8 cellular contexts compared by ENCODE assay signal in the genomic region with DNA sequence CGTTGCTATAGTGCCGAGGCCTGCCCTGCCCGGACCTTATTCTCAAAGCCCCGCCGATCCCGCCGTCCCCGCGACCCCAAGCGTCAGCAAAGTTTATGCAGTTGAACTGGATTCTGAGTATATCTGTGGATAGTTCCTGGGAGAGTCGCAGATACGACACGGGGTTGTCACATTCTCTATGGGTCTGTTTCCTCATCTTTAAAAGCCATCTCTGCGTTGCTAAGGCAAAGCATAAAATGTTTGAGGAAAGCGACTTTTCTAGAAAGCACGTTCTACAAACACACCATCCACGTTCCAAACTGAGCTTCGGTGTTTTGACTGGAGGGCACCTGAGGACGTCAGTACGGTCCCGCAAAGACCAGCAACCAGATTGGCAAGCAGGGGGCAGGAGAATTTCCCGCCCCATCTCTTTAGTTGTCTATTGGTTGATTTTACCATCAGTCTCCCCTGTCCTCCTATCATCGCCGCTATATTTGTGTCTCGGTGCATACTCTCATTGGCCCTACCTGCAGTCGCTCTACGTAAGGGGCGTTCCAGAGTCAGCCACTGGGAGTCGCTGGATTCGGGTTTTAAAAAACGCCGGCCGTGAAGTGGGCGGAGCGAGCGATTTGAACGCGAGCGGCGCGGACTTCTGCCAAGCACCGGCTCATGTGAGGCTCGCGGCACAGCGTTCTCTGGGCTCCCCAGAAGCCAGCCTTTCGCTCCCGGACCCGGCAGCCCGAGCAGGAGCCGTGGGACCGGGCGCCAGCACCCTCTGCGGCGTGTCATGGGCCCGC. TPM values are rescaled to one million over a fixed set of nuclear protein-coding genes. Genes with fewer than 3 reads are reported as not detected.
A peak's percentile ranks its signal among the peaks of the same experiment; 100 is the strongest.
DNase-seq lines count a peak whose midpoint lies in the region; ATAC-seq and TF ChIP-seq lines count a peak whose summit lies in the region.

CENPA (plus strand) TSS at position 626 of the 776 bp plus-strand sequence; CDS start at position 767, 141 bp downstream.

- H3K9me3 Mint-ChIP-seq in activated naive CD8-positive, alpha-beta T cell treated with anti-CD3 and anti-CD28 coated beads, Interleukin-2, amount 10 ng/mL, durations not matched to agents 7 days and 5 days: peaks cover 4% of the 10 kb centered on the region

- TF ChIP-seq POLR2A in ovary (IDR thresholded peaks at IDR 0.05) (no peak), tibial nerve (IDR thresholded peaks at IDR 0.05) (peak in 1 of 2 donors; percentile 15)

- peak within 1 kb of the TSS; percentile 78 for H3K27ac ChIP-seq in SU-DHL-6 (ENCODE audit: low read depth, low read length)
- no peak within 1 kb of the TSS for H3K27ac ChIP-seq in ovary
- peak within 1 kb of the TSS in 3 of 4 donors; percentile 14 to 68 (median 29) for H3K27ac ChIP-seq in tibial nerve

- H3F3A ChIP-seq in SU-DHL-6 (ENCODE audit: insufficient read depth): no peaks in the 10 kb centered on the region

- H3K4me1 Mint-ChIP-seq in activated naive CD8-positive, alpha-beta T cell treated with anti-CD3 and anti-CD28 coated beads, Interleukin-2, amount 10 ng/mL, durations not matched to agents 7 days and 5 days: peaks cover 30% of the 10 kb centered on the region

- TF ChIP-seq EP300 in ovary (IDR thresholded peaks at IDR 0.05) (no peak), tibial nerve (IDR thresholded peaks at IDR 0.05) (peak; percentile 38 to 74)

- ATAC-seq in HG02678 (IDR thresholded peaks at IDR 0.05; ENCODE audit: unreplicated experiment): peak; percentile 99
- ATAC-seq in activated naive CD8-positive, alpha-beta T cell treated with anti-CD3 and anti-CD28 coated beads, Interleukin-2, amount 10 ng/mL, durations not matched to agents 7 days and 5 days (ENCODE audit: low read depth): peak; percentile 100
- ATAC-seq in Right ventricle myocardium inferior: peak; percentile 100

- H3K79me2 ChIP-seq in SU-DHL-6 (ENCODE audit: insufficient read depth, low read length): peaks cover 46% of the 10 kb centered on the region

- H3K36me3 Mint-ChIP-seq in activated naive CD8-positive, alpha-beta T cell treated with anti-CD3 and anti-CD28 coated beads, Interleukin-2, amount 10 ng/mL, durations not matched to agents 7 days and 5 days: peaks cover 37% of the 10 kb centered on the region

- 1% methylated on average over 45 to 55 of the region's 55 CpGs for WGBS in ovary, 3 donors
- WGBS in tibial nerve, 2 donors: 1% methylated on average over 35 to 39 of the region's 55 CpGs

- no peaks in the 10 kb centered on the region for H3K27me3 Mint-ChIP-seq in activated naive CD8-positive, alpha-beta T cell treated with anti-CD3 and anti-CD28 coated beads, Interleukin-2, amount 10 ng/mL, durations not matched to agents 7 days and 5 days

- H3K4me2 ChIP-seq in SU-DHL-6 (ENCODE audit: low read depth, low read length, poor library complexity, severe bottlenecking): peak within 1 kb of the TSS; percentile 81

- POLR2A ChIA-PET in activated naive CD8-positive, alpha-beta T cell treated with anti-CD3 and anti-CD28 coated beads, Interleukin-2, amount 10 ng/mL, durations not matched to agents 7 days and 5 days (lab: Charles Lee): interaction anchor here (0.5 to 2.6 kb wide), 8 partner anchors 11 to 1361 kb away, joined by 3 to 10 read pairs (median 6); partner anchors contain the start of gene SLC35F6

- H3K9me2 ChIP-seq in SU-DHL-6 (replicated peaks; ENCODE audit: insufficient read depth, low read length): no peaks in the 10 kb centered on the region

- H3K9me3 ChIP-seq in SU-DHL-6 (ENCODE audit: insufficient read depth, low read length) (no peaks in the 10 kb centered on the region), ovary (no peaks in the 10 kb centered on the region), tibial nerve (no peaks in the 10 kb centered on the region)

- intact Hi-C loops in Right ventricle myocardium inferior (cut with DNase I) (no loop called here), ovary (cut with DNase I) (no loop called here)

- peak within 1 kb of the TSS; percentile 93 for H3K9ac ChIP-seq in SU-DHL-6 (ENCODE audit: low read length)

- H3K27me3 ChIP-seq in SU-DHL-6 (ENCODE audit: low read length) (no peaks in the 10 kb centered on the region), ovary (no peaks in the 10 kb centered on the region), tibial nerve (peaks cover 0 to 4% of the 10 kb centered on the region in 2 donors)

- H4K20me1 ChIP-seq in SU-DHL-6 (ENCODE audit: low read depth, low read length): no peaks in the 10 kb centered on the region

- H3K4me1 ChIP-seq in ovary (ENCODE audit: insufficient read depth): peaks cover 3% of the 10 kb centered on the region
- peaks cover 0 to 18% (median 7%) of the 10 kb centered on the region in 4 donors for H3K4me1 ChIP-seq in tibial nerve

- H3K36me3 ChIP-seq in SU-DHL-6 (ENCODE audit: low read length) (peaks cover 14% of the 10 kb centered on the region), ovary (no peaks in the 10 kb centered on the region), tibial nerve (peaks cover 0 to 13% (median 0%) of the 10 kb centered on the region in 3 donors)

- H3K4me3 ChIP-seq in GM12864 (ENCODE audit: low read depth, low read length) (peak within 1 kb of the TSS; percentile 94), SU-DHL-6 (ENCODE audit: insufficient read depth, low read length, poor library complexity, severe bottlenecking) (peak within 1 kb of the TSS; percentile 94), ovary (peak within 1 kb of the TSS; percentile 60), tibial nerve (peak within 1 kb of the TSS; percentile 48 to 81 (median 62))

- peak within 1 kb of the TSS; percentile 88 for H2AFZ ChIP-seq in SU-DHL-6 (ENCODE audit: low read depth, low read length, severe bottlenecking)

- H3K4me3 Mint-ChIP-seq in activated naive CD8-positive, alpha-beta T cell treated with anti-CD3 and anti-CD28 coated beads, Interleukin-2, amount 10 ng/mL, durations not matched to agents 7 days and 5 days: peak within 1 kb of the TSS; percentile 95

- TF ChIP-seq CTCF in GM12864 (IDR thresholded peaks at IDR 0.05; ENCODE audit: low read depth, low read length, missing control alignments): no peak
- no peak for TF ChIP-seq CTCF in SU-DHL-6 (IDR thresholded peaks at IDR 0.05; ENCODE audit: insufficient read depth, low read length, poor library complexity, severe bottlenecking)
- peak in 2 of 3 donors; percentile 35 to 55 for TF ChIP-seq CTCF in ovary (IDR thresholded peaks at IDR 0.05)
- peak; percentile 24 to 73 (median 46) for TF ChIP-seq CTCF in tibial nerve (IDR thresholded peaks at IDR 0.05)

- H3K27ac Mint-ChIP-seq in activated naive CD8-positive, alpha-beta T cell treated with anti-CD3 and anti-CD28 coated beads, Interleukin-2, amount 10 ng/mL, durations not matched to agents 7 days and 5 days: peak within 1 kb of the TSS; percentile 86

- peak; percentile 99 for DNase-seq in GM12864 (ENCODE audit: low read depth)
- peak; percentile 96 for DNase-seq in NCI-H128 (lab: John Stamatoyannopoulos, UW; ENCODE audit: unreplicated experiment)
- peak; percentile 92 for DNase-seq in activated naive CD8-positive, alpha-beta T cell treated with anti-CD3 and anti-CD28 coated beads, Interleukin-2, amount 10 ng/mL, durations not matched to agents 7 days and 5 days
- peak; percentile 98 for DNase-seq in Right ventricle myocardium inferior (ENCODE audit: missing footprints)
- peak; percentile 95 to 98 (median 97) for DNase-seq in ovary
- DNase-seq in tibial nerve (ENCODE audit: low spot score in 2 of 2): peak; percentile 97 to 99

RNA-seq across cellular contexts. Expression of gene CENPA, which starts in this region (rescaled TPM):
- 10 to 100 TPM; 30.5 to 34.4 TPM for total RNA-seq in activated naive CD8-positive, alpha-beta T cell treated with anti-CD3 and anti-CD28 coated beads, Interleukin-2, amount 10 ng/mL, durations not matched to agents 7 days and 5 days
- total RNA-seq in Right ventricle myocardium inferior (0.65 TPM), ovary (1 to 10 TPM in 1 of 7 donors, under 1 TPM in 2, not detected in 4; 0.56 to 1.0 (median 0.87) TPM), tibial nerve (1 to 10 TPM in 2 of 4 donors, not detected in 2; 3.3 to 3.5 TPM)
- polyA plus RNA-seq in ovary: 1 to 10 TPM in 1 of 2 donors, under 1 TPM in 1; 0.21 to 1.4 TPM

Comparison
In these comparisons a context has a peak if more than half of its experiments do, and no peak if none do; other contexts are left out.
1. RNA of gene CENPA (total RNA-seq): 30.5 to 34.4 TPM in activated naive CD8-positive, alpha-beta T cell treated with anti-CD3 and anti-CD28 coated beads, Interleukin-2, amount 10 ng/mL, durations not matched to agents 7 days and 5 days; 3.3 to 3.5 TPM in tibial nerve, 0.65 TPM in Right ventricle myocardium inferior (single experiment) and 0.56 to 1.0 TPM in ovary; every median in the first group is over 4 times any median in the second.
2. Peak in DNase-seq and ATAC-seq in Right ventricle myocardium inferior; RNA of the gene not detected or under 1 TPM.
3. CTCF ChIP-seq: peak in ovary (2 of 3) and tibial nerve (5 of 5); none in GM12864 (single experiment) and SU-DHL-6 (single experiment).
4. H3K27ac ChIP-seq: peak in SU-DHL-6 (single experiment) and tibial nerve (3 of 4); none in ovary (0 of 2).
5. Peak in every context shown above with its lines, with median percentiles within 50 percentile points of each other: DNase-seq, H3K4me3 ChIP-seq and ATAC-seq.